In the genomic region with DNA sequence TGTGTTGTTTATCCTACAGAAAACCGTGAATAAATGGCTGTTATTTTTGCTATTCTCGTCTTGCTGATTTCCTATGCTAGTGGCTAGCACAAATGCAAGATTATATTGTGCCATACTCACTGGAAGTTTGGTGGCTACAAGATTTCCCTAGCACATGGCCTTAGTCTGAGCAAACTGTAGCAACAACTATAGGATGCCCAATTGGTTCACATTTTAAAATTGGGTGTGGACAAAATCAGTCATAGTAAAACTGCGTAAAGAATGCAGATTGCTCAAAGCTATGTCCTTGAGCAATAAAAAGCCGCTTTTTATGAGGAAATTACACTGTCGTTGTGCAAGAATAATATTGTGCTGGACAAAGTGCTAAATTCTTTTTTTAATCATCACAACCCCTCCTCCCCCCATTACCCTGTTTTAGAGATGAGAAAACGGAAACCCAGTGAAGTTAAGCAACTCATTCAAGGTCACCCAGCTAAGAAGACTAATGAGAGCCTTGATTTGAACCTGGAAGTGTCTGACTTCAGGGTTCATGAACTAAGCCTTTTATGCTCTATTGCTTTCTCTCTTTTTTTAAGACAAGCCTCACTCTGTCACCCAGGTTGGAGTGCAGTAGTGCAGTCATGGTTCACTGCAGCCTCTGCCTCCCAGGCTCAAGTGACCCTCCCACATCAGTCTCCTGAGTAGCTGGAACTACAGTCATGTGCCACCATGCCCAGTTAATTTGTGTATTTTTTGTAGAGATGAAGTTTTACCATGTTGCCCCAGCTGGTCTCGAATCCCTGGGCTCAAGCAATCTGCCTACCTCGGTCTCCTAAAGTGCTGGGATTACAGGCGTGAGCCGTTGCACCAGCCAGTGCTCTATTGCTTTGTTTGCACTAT, we compare ENCODE assay signal across 8 cellular contexts.
DNase-seq lines count a peak whose midpoint lies in the region; ATAC-seq, FAIRE-seq and TF ChIP-seq lines count a peak whose summit lies in the region.

No MANE protein-coding gene starts in this region.

- H3K4me1 ChIP-seq in PC-9 (replicated peaks; ENCODE audit: insufficient read depth), result peaks cover 92% of the 10 kb centered on the region
- peaks cover 5 to 23% of the 10 kb centered on the region in 2 donors for H3K4me1 ChIP-seq in small intestine (ENCODE audit: control insufficient read depth in 2 of 2, insufficient read depth in 1 of 2, low read depth in 1 of 2, low read length in 1 of 2)

- H3K27me3 ChIP-seq in GM06990 (replicated peaks; ENCODE audit: control insufficient read depth, insufficient read depth, low read length), result no peaks in the 10 kb centered on the region; the same call in 1 of the 2 replicates
- no peaks in the 10 kb centered on the region for H3K27me3 ChIP-seq in PC-9 (ENCODE audit: insufficient read depth, low read depth)
- H3K27me3 ChIP-seq in small intestine (ENCODE audit: control insufficient read depth in 2 of 2, insufficient read depth in 2 of 2, low read length in 2 of 2), result no peaks in the 10 kb centered on the region

- WGBS in small intestine, 3 donors, result 39 to 48% (median 43%) methylated on average over 10 of the region's 10 CpGs

- no peak overlapping the region for H2AFZ ChIP-seq in PC-9

- CTCF ChIA-PET in PC-9 (lab: Charles Lee), result no interaction called here

- H3K9me3 ChIP-seq in PC-9 (ENCODE audit: insufficient read depth, low read depth) (no peaks in the 10 kb centered on the region), small intestine (ENCODE audit: control insufficient read depth, low read depth) (no peaks in the 10 kb centered on the region)

- peak overlapping the region; percentile 70 for H3K4me2 ChIP-seq in PC-9

- DNase-seq in GM06990 (ENCODE audit: extremely low read depth, insufficient read length) (peak; percentile 37), PC-9 (peak; percentile 50 to 99), fibroblast of peridontal ligament (ENCODE audit: extremely low read depth) (peak; percentile 99), small intestine (peak; percentile 85), UCSD-AML1 (lab: John Stamatoyannopoulos, UW; ENCODE audit: unreplicated experiment) (no peak), 8988T (no peak), coronary artery (ENCODE audit: low spot score) (no peak)

- H3K27ac ChIP-seq in PC-9 (peak overlapping the region; percentile 97), small intestine (ENCODE audit: low read depth in 1 of 2, low read length in 1 of 2) (peak overlapping the region; percentile 20 to 91), coronary artery (peak overlapping the region in 1 of 2 donors; percentile 47)

- ATAC-seq in HG02610 (IDR thresholded peaks at IDR 0.05; ENCODE audit: unreplicated experiment), result peak; percentile 76

- H3K36me3 ChIP-seq in GM06990 (ENCODE audit: control insufficient read depth, insufficient read depth, low read length), result no peaks in the 10 kb centered on the region
- 0 out of 2 replicates have a peak, but pooled peaks cover 6% of the 10 kb centered on the region for H3K36me3 ChIP-seq in PC-9 (ENCODE audit: low read depth)
- no peaks in the 10 kb centered on the region for H3K36me3 ChIP-seq in small intestine (ENCODE audit: control insufficient read depth in 2 of 2, insufficient read depth in 2 of 2, low read length in 2 of 2)

- no peaks in the 10 kb centered on the region for H3K9me2 ChIP-seq in PC-9 (ENCODE audit: insufficient read depth)

- no peak for FAIRE-seq in small intestine (lab: Jason Lieb, UNC)

- no TSS peak for BruUV-seq in PC-9 (replicated peaks; lab: Mats Ljungman, UMichigan)

- POLR2A ChIA-PET in PC-9 (lab: Charles Lee; ENCODE audit: unreplicated experiment), result interaction anchor here (0.6 to 0.7 kb wide), 6 partner anchors 13 to 609 kb away, joined by 3 to 6 read pairs (median 3); a partner anchor contains a TSS

- no peaks in the 10 kb centered on the region for H4K20me1 ChIP-seq in PC-9 (ENCODE audit: insufficient read depth)

- H3K4me3 ChIP-seq in GM06990 (replicated peaks; ENCODE audit: low read depth, low read length) (no peak overlapping the region), PC-9 (peak overlapping the region; percentile 20), small intestine (ENCODE audit: low read depth in 1 of 2, low read length in 2 of 2) (no peak overlapping the region), coronary artery (no peak overlapping the region)

- H3F3A ChIP-seq in PC-9 (ENCODE audit: insufficient read depth, low read depth), result peaks cover 58% of the 10 kb centered on the region

- peaks cover 82% of the 10 kb centered on the region for H3K79me2 ChIP-seq in PC-9 (ENCODE audit: low read depth)

- intact Hi-C loops in PC-9 (cut with micrococcal nuclease; ENCODE audit: unreplicated experiment), result loop anchor here (1.0 to 10.0 kb wide), 7 partner anchors 41 to 757 kb away; no protein-coding TSS in a partner anchor

- no peak for TF ChIP-seq CTCF in GM06990 (IDR thresholded peaks at IDR 0.05; ENCODE audit: insufficient read depth, low read length, poor library complexity, severe bottlenecking)
- TF ChIP-seq CTCF in PC-9 (conservative IDR thresholded peaks at IDR 0.05), result no peak
- TF ChIP-seq CTCF in coronary artery (IDR thresholded peaks at IDR 0.05), result no peak

Comparison
In these comparisons a context has a peak if more than half of its experiments do, and no peak if none do; other contexts are left out.
1. DNase-seq: peak in GM06990 (single experiment), PC-9 (2 of 2), fibroblast of peridontal ligament (single experiment) and small intestine (single experiment); none in UCSD-AML1 (single experiment), 8988T (single experiment) and coronary artery (single experiment).